ENCODE assay signal across 9 cellular contexts in genomic region chr6:167828325-167828956, GRCh38. TPM values are rescaled to one million over a fixed set of nuclear protein-coding genes. Genes with fewer than 3 reads are reported as not detected.
DNase-seq lines count a peak whose midpoint lies in the region; ATAC-seq and TF ChIP-seq lines count a peak whose summit lies in the region.
"Had no signal": no experiment of that assay in that cellular context is flagged by ENCODE, and none has a peak within 500 bp of the region (broad histone marks: within the 10 kb centered on the region; RNA-seq: fewer than 3 reads in every experiment).

No MANE protein-coding gene starts in this region.

- H3K27ac ChIP-seq in SK-N-MC = no peak overlapping the region

- peak; percentile 38 for DNase-seq in NCI-H146 (lab: John Stamatoyannopoulos, UW)
- DNase-seq in NCI-H146 treated with DMSO at 0.1 percent for 48 hours (lab: John Stamatoyannopoulos, UW; ENCODE audit: unreplicated experiment) = no peak
- no peak for DNase-seq in SK-N-MC (ENCODE audit: low read depth, low spot score)
- no peak for DNase-seq in foreskin fibroblast
- no peak for DNase-seq in DMS114 treated with DMSO at 0.1 percent for 48 hours (lab: John Stamatoyannopoulos, UW; ENCODE audit: unreplicated experiment)
- DNase-seq: SIG-M5 had no signal

- H3K36me3 ChIP-seq in SK-N-MC (ENCODE audit: insufficient read depth, low read length) = no peaks in the 10 kb centered on the region
- H3K36me3 ChIP-seq in skeletal muscle satellite cell (ENCODE audit: insufficient read depth, low read length) = no peaks in the 10 kb centered on the region

- no peak for TF ChIP-seq CTCF in foreskin fibroblast (IDR thresholded peaks at IDR 0.05; ENCODE audit: low read depth, low read length)

- H3K9ac ChIP-seq in SK-N-MC (ENCODE audit: insufficient read length) = peak overlapping the region; percentile 66
- peak overlapping the region; percentile 79 for H3K9ac ChIP-seq in skeletal muscle satellite cell (ENCODE audit: low read depth, low read length)

- peaks cover 19% of the 10 kb centered on the region for H3K4me1 ChIP-seq in skeletal muscle satellite cell (ENCODE audit: control insufficient read depth, insufficient read depth, low read length)

- no peaks in the 10 kb centered on the region for H3K27me3 ChIP-seq in skeletal muscle satellite cell (ENCODE audit: control insufficient read depth, insufficient read depth, low read length)

- no peak for ATAC-seq in HG03457 (IDR thresholded peaks at IDR 0.05; ENCODE audit: unreplicated experiment)
- no peak for ATAC-seq in GM18870 (IDR thresholded peaks at IDR 0.05; ENCODE audit: unreplicated experiment)

- peak overlapping the region; percentile 74 for H3K4me3 ChIP-seq in SK-N-MC
- peak overlapping the region; percentile 62 to 71 for H3K4me3 ChIP-seq in foreskin fibroblast (ENCODE audit: low read depth in 1 of 2, low read length in 2 of 2)
- H3K4me3 ChIP-seq in skeletal muscle satellite cell (ENCODE audit: low read length) = peak overlapping the region; percentile 92

- no peaks in the 10 kb centered on the region for H3K9me3 ChIP-seq in SK-N-MC (ENCODE audit: low read depth, low read length)
- no peaks in the 10 kb centered on the region for H3K9me3 ChIP-seq in skeletal muscle satellite cell (replicated peaks; ENCODE audit: low read length)

- peak overlapping the region; percentile 94 for H3K4me2 ChIP-seq in skeletal muscle satellite cell (ENCODE audit: low read length)

RNA-seq across cellular contexts. Expression of gene AFDN, which starts 1.7 kb away (rescaled TPM):
- 32.1 and 53.2 TPM in 2 replicates for total RNA-seq in skeletal muscle satellite cell (2012; rRNA removed)
